In genomic region chr21:44533891-44534627, GRCh38 we compare ENCODE assay signal across 3 cellular contexts.
TF ChIP-seq lines count a peak whose summit lies in the region.

No MANE protein-coding gene starts in this region.

TF ChIP-seq in SK-N-SH, 30 proteins besides CTCF, POLR2A, EP300 and RAD21:
- TF ChIP-seq CHD2 (IDR thresholded peaks at IDR 0.05; ENCODE audit: low read length, partially characterized antibody) (no peak), GABPA (IDR thresholded peaks at IDR 0.05; ENCODE audit: low read depth) (no peak), POLR2AphosphoS5 (IDR thresholded peaks at IDR 0.05; ENCODE audit: low read depth, low read length) (no peak), TEAD4 (IDR thresholded peaks at IDR 0.05; ENCODE audit: borderline replicate concordance, insufficient read depth) (no peak), FOXM1 (IDR thresholded peaks at IDR 0.05; ENCODE audit: low read depth) (no peak), MAX (IDR thresholded peaks at IDR 0.05; ENCODE audit: low read depth) (no peak), USF2 (IDR thresholded peaks at IDR 0.05; ENCODE audit: borderline replicate concordance, low read depth, low read length) (no peak), PBX3 (IDR thresholded peaks at IDR 0.05) (no peak), MXI1 (IDR thresholded peaks at IDR 0.05; ENCODE audit: low read depth, low read length) (no peak), RCOR1 (IDR thresholded peaks at IDR 0.05; ENCODE audit: low read length) (no peak), RFX5 (IDR thresholded peaks at IDR 0.05; ENCODE audit: low read length) (no peak), MEF2A (IDR thresholded peaks at IDR 0.05; ENCODE audit: borderline replicate concordance, low read depth) (no peak), ZBTB33 (IDR thresholded peaks at IDR 0.05; ENCODE audit: borderline replicate concordance, low read depth) (no peak)

TF ChIP-seq in SK-N-SH treated with all-trans-retinoic acid at 6 μM for 48 hours, 23 proteins besides CTCF, POLR2A, EP300 and RAD21:
- TF ChIP-seq ZNF70 (CRISPR knock-in tag; IDR thresholded peaks at IDR 0.05) (no peak), CSRNP3 (CRISPR knock-in tag; IDR thresholded peaks at IDR 0.05) (no peak), TSHZ2 (CRISPR knock-in tag; IDR thresholded peaks at IDR 0.05) (no peak), ESRRG (CRISPR knock-in tag; IDR thresholded peaks at IDR 0.05) (no peak), ARNTL (CRISPR knock-in tag; IDR thresholded peaks at IDR 0.05; ENCODE audit: borderline replicate concordance, low read depth) (no peak), ZNF8 (CRISPR knock-in tag; IDR thresholded peaks at IDR 0.05) (no peak), GLIS3 (CRISPR knock-in tag; IDR thresholded peaks at IDR 0.05) (no peak), POU6F1 (CRISPR knock-in tag; IDR thresholded peaks at IDR 0.05; ENCODE audit: borderline replicate concordance, low read depth) (no peak), ZFP3 (CRISPR knock-in tag; IDR thresholded peaks at IDR 0.05) (no peak), TCF4 (CRISPR knock-in tag; IDR thresholded peaks at IDR 0.05; ENCODE audit: borderline replicate concordance) (no peak), BACH2 (CRISPR knock-in tag; IDR thresholded peaks at IDR 0.05; ENCODE audit: borderline replicate concordance) (no peak), CSDC2 (CRISPR knock-in tag; IDR thresholded peaks at IDR 0.05) (no peak)

TF ChIP-seq in HCT116, 20 proteins besides CTCF, POLR2A, EP300 and RAD21:
- TF ChIP-seq EGR1 (IDR thresholded peaks at IDR 0.05; ENCODE audit: low read depth), result no peak
- TF ChIP-seq SP1 (IDR thresholded peaks at IDR 0.05; ENCODE audit: low read depth), result no peak
- TF ChIP-seq FOSL1 (IDR thresholded peaks at IDR 0.05; ENCODE audit: low read depth), result no peak
